11 cellular contexts compared by ENCODE assay signal in genomic region chr1:66243548-66244130, GRCh38.
DNase-seq lines count a peak whose midpoint lies in the region; ATAC-seq, FAIRE-seq and TF ChIP-seq lines count a peak whose summit lies in the region.
"Had no signal": no experiment of that assay in that cellular context is flagged by ENCODE, and none has a peak within 500 bp of the region (broad histone marks: within the 10 kb centered on the region; RNA-seq: fewer than 3 reads in every experiment).

No MANE protein-coding gene starts in this region.

- H3K9me3 ChIP-seq in astrocyte (ENCODE audit: insufficient read depth, low read depth, low read length): no peaks in the 10 kb centered on the region
- H3K9me3 ChIP-seq: BLaER1 had no signal

- H4K20me1 ChIP-seq in astrocyte (ENCODE audit: insufficient read depth, low read length): no peaks in the 10 kb centered on the region
- H4K20me1 ChIP-seq: BLaER1 had no signal

- no peaks in the 10 kb centered on the region for H3K36me3 Mint-ChIP-seq in astrocyte (ENCODE audit: low read depth, unreplicated experiment)

- intact Hi-C loops in sciatic nerve (cut with DNase I): loop anchor here (5.0 kb wide), 1 partner anchor 281 kb away; no protein-coding TSS in a partner anchor

- H3K79me2 ChIP-seq in ACC112 (ENCODE audit: control insufficient read depth, insufficient read depth, low read length, unreplicated experiment): no peaks in the 10 kb centered on the region
- H3K79me2 ChIP-seq in astrocyte (ENCODE audit: insufficient read depth, low read length): no peaks in the 10 kb centered on the region

- H3K4me1 Mint-ChIP-seq in astrocyte (ENCODE audit: low read depth, unreplicated experiment): peaks cover 17% of the 10 kb centered on the region

- no peak overlapping the region for H3K27ac Mint-ChIP-seq in astrocyte (ENCODE audit: unreplicated experiment)

- no peaks in the 10 kb centered on the region for H3K36me3 ChIP-seq in ACC112 (ENCODE audit: insufficient read depth, low read length)
- H3K36me3 ChIP-seq in astrocyte (ENCODE audit: insufficient read depth, low read length): no peaks in the 10 kb centered on the region
- H3K36me3 ChIP-seq: BLaER1 had no signal

- DNase-seq in astrocyte (ENCODE audit: low read depth): no peak
- DNase-seq in NCI-H2029 (lab: John Stamatoyannopoulos, UW): no peak
- no peak for DNase-seq in middle frontal gyrus (ENCODE audit: extremely low spot score, low spot score)
- no peak for DNase-seq in NCI-H524 (lab: John Stamatoyannopoulos, UW)
- no peak for DNase-seq in sciatic nerve (ENCODE audit: low spot score)
- DNase-seq: NCI-H1092 treated with DMSO at 0.1 percent for 48 hours; NK-92 treated with Interleukin-12 subunit alpha and Interleukin-12 subunit beta, amount 100 ng/mL, for 24 hours had no signal

- H3K9me3 Mint-ChIP-seq in astrocyte (ENCODE audit: unreplicated experiment): no peaks in the 10 kb centered on the region

- FAIRE-seq in astrocyte (lab: Jason Lieb, UNC): peak; percentile 56

- H2AFZ ChIP-seq in ACC112 (ENCODE audit: low read length, unreplicated experiment) (peak overlapping the region; percentile 72), astrocyte (ENCODE audit: low read depth, low read length) (no peak overlapping the region)

- peak overlapping the region; percentile 41 for H3K9ac ChIP-seq in astrocyte (ENCODE audit: low read length)
- H3K9ac ChIP-seq: BLaER1 had no signal

- no peaks in the 10 kb centered on the region for H3K27me3 ChIP-seq in ACC112 (ENCODE audit: insufficient read depth, low read length)
- no peaks in the 10 kb centered on the region for H3K27me3 ChIP-seq in astrocyte (ENCODE audit: insufficient read depth, low read length)
- H3K27me3 ChIP-seq: BLaER1 had no signal

- ATAC-seq in GM18868 (IDR thresholded peaks at IDR 0.05; ENCODE audit: unreplicated experiment) (peak; percentile 52), HG03432 (IDR thresholded peaks at IDR 0.05; ENCODE audit: unreplicated experiment) (peak; percentile 40), sciatic nerve (no peak)

- peak overlapping the region; percentile 66 for H3K27ac ChIP-seq in ACC112 (ENCODE audit: low read depth, low read length)
- H3K27ac ChIP-seq in astrocyte (ENCODE audit: low read depth, low read length): peak overlapping the region; percentile 14
- H3K27ac ChIP-seq: BLaER1 had no signal

- H3K4me1 ChIP-seq in ACC112 (ENCODE audit: control insufficient read depth, insufficient read depth, low read length, unreplicated experiment) (peaks cover 14% of the 10 kb centered on the region), astrocyte (ENCODE audit: insufficient read depth, low read length) (peaks cover 30% of the 10 kb centered on the region)

- 0 out of 2 replicates have a peak overlapping the region, but pooled peaks have one; percentile 24 for H3K4me3 ChIP-seq in ACC112 (ENCODE audit: low read depth, low read length)
- no peak overlapping the region for H3K4me3 ChIP-seq in astrocyte (ENCODE audit: insufficient read depth, low read depth, low read length)
- H3K4me3 ChIP-seq: BLaER1 had no signal

- H3K4me2 ChIP-seq in astrocyte (ENCODE audit: low read length): peak overlapping the region; percentile 45
- H3K4me2 ChIP-seq: BLaER1 had no signal

- H3K27me3 Mint-ChIP-seq in astrocyte (ENCODE audit: low read depth, unreplicated experiment): no peaks in the 10 kb centered on the region

- H3K4me3 Mint-ChIP-seq in astrocyte (ENCODE audit: unreplicated experiment): no peak overlapping the region

- no peak for TF ChIP-seq CTCF in astrocyte (IDR thresholded peaks at IDR 0.05; ENCODE audit: insufficient read depth, low read depth, low read length)
